ENCODE assay signal across 22 cellular contexts in genomic region chr2:48528431-48528830, GRCh38. TPM values are rescaled to one million over a fixed set of nuclear protein-coding genes. Genes with fewer than 3 reads are reported as not detected.
DNase-seq lines count a peak whose midpoint lies in the region; ATAC-seq and TF ChIP-seq lines count a peak whose summit lies in the region.
"Had no signal": no experiment of that assay in that cellular context is flagged by ENCODE, and none has a peak within 500 bp of the region (broad histone marks: within the 10 kb centered on the region; RNA-seq: fewer than 3 reads in every experiment).

No MANE protein-coding gene starts in this region.

- peaks cover 9 to 25% (median 16%) of the 10 kb centered on the region in 3 donors for H3K4me1 Mint-ChIP-seq in CD8-positive, alpha-beta memory T cell
- H3K4me1 Mint-ChIP-seq in WTC11 = peaks cover 33% of the 10 kb centered on the region

- CTCF ChIA-PET in CD8-positive, alpha-beta memory T cell (lab: Charles Lee) = interaction anchor here (0.9 kb wide), 1 partner anchor 14 kb away, joined by 3 read pairs; no protein-coding TSS in a partner anchor
- CTCF ChIA-PET in WTC11 (lab: Charles Lee) = interaction anchor here (0.6 to 1.0 kb wide), 2 partner anchors 15 to 60 kb away, joined by 3 read pairs; no protein-coding TSS in a partner anchor

- no peak overlapping the region for H3K4me2 ChIP-seq in mesendoderm (ENCODE audit: low read length)

- H3K27me3 ChIP-seq in CD8-positive, alpha-beta memory T cell (ENCODE audit: insufficient read depth, low read length, poor library complexity, severe bottlenecking) = no peaks in the 10 kb centered on the region
- H3K27me3 ChIP-seq in mesendoderm (ENCODE audit: insufficient read depth, low read length, poor library complexity) (no peaks in the 10 kb centered on the region), skeletal muscle tissue (ENCODE audit: control insufficient read depth in 3 of 3, insufficient read depth in 3 of 3, low read length in 3 of 3) (peaks cover 5 to 17% (median 9%) of the 10 kb centered on the region in 3 donors)
- H3K27me3 ChIP-seq: BE2C, foreskin keratinocyte, suprapubic skin had no signal

- no peak overlapping the region for H2BK120ac ChIP-seq in mesendoderm (ENCODE audit: low read depth, low read length)

- peaks cover 7% of the 10 kb centered on the region for H3K4me1 ChIP-seq in CD8-positive, alpha-beta memory T cell (ENCODE audit: insufficient read depth, low read length)
- peaks cover 6% of the 10 kb centered on the region for H3K4me1 ChIP-seq in mesendoderm (ENCODE audit: control insufficient read depth, low read depth, low read length)
- peaks cover 8 to 13% (median 12%) of the 10 kb centered on the region in 3 donors for H3K4me1 ChIP-seq in skeletal muscle tissue (ENCODE audit: control insufficient read depth in 3 of 3, insufficient read depth in 3 of 3, low read length in 3 of 3)
- H3K4me1 ChIP-seq: BE2C, foreskin keratinocyte had no signal

- ATAC-seq in WTC11 (no peak), GM19452 (IDR thresholded peaks at IDR 0.05; ENCODE audit: unreplicated experiment) (no peak)
- ATAC-seq: foreskin keratinocyte had no signal

- no peak overlapping the region for H3K23ac ChIP-seq in mesendoderm (ENCODE audit: low read length)

- H3K9ac ChIP-seq in mesendoderm (ENCODE audit: low read length) (no peak overlapping the region), skeletal muscle tissue (ENCODE audit: low read depth in 1 of 3, low read length in 3 of 3) (no peak overlapping the region)
- H3K9ac ChIP-seq: parathyroid adenoma had no signal

- H3K9me3 ChIP-seq in CD8-positive, alpha-beta memory T cell (ENCODE audit: low read length) = no peaks in the 10 kb centered on the region
- H3K9me3 ChIP-seq in skeletal muscle tissue (ENCODE audit: control insufficient read depth in 3 of 3, low read length in 3 of 3) = no peaks in the 10 kb centered on the region
- H3K9me3 ChIP-seq: BE2C, suprapubic skin had no signal

- no peak overlapping the region for H3K27ac ChIP-seq in CD8-positive, alpha-beta memory T cell (ENCODE audit: low read depth, low read length)
- no peak overlapping the region for H3K27ac ChIP-seq in mesendoderm (ENCODE audit: low read depth, low read length)
- peak overlapping the region; percentile 60 for H3K27ac ChIP-seq in skeletal muscle tissue (ENCODE audit: low read depth, low read length)
- no peak overlapping the region for H3K27ac ChIP-seq in substantia nigra (ENCODE audit: low read depth, low read length, poor library complexity, severe bottlenecking)
- H3K27ac ChIP-seq: foreskin keratinocyte, suprapubic skin had no signal

- no peak overlapping the region for H3K18ac ChIP-seq in mesendoderm (ENCODE audit: low read length)

- no peak overlapping the region for H3K4ac ChIP-seq in mesendoderm (ENCODE audit: low read depth, low read length)

- no peak overlapping the region for H3K4me3 ChIP-seq in CD8-positive, alpha-beta memory T cell (ENCODE audit: low read length)
- H3K4me3 ChIP-seq in mesendoderm (ENCODE audit: low read length) = no peak overlapping the region
- no peak overlapping the region for H3K4me3 ChIP-seq in skeletal muscle tissue (ENCODE audit: low read length in 3 of 3)
- H3K4me3 ChIP-seq: suprapubic skin had no signal

- H3K36me3 Mint-ChIP-seq in CD8-positive, alpha-beta memory T cell = peaks cover 0 to 9% (median 5%) of the 10 kb centered on the region in 3 donors
- H3K36me3 Mint-ChIP-seq in WTC11 = peaks cover 5% of the 10 kb centered on the region

- H3K79me2 ChIP-seq in mesendoderm (ENCODE audit: control insufficient read depth, insufficient read depth, low read length) = no peaks in the 10 kb centered on the region
- H3K79me2 ChIP-seq: parathyroid adenoma had no signal

- no CpG with 5 or more reads among the region's 5 CpGs for WGBS in mesendoderm (ENCODE audit: extremely low coverage, insufficient coverage, low lambda C conversion rate)

- H3K27me3 Mint-ChIP-seq in CD8-positive, alpha-beta memory T cell = no peaks in the 10 kb centered on the region
- H3K27me3 Mint-ChIP-seq in WTC11 (ENCODE audit: low read depth) = no peaks in the 10 kb centered on the region

- H2BK5ac ChIP-seq in mesendoderm (ENCODE audit: low read length) = no peak overlapping the region

- DNase-seq in CD8-positive, alpha-beta memory T cell = no peak
- DNase-seq in WTC11 (ENCODE audit: low spot score) (no peak), mesendoderm (no peak), HUDEP-2 (lab: John Stamatoyannopoulos, UW; ENCODE audit: unreplicated experiment in 76 of 76) (no peak), cerebellar cortex (ENCODE audit: low spot score) (no peak), substantia nigra (lab: John Stamatoyannopoulos, UW) (no peak)
- DNase-seq: activated CD4-positive, CD25-positive, alpha-beta regulatory T cell treated with anti-CD3 and anti-CD28 coated beads, Interleukin-2, amount 50 U/mL, for 72 hours; activated CD8-positive, alpha-beta memory T cell treated with anti-CD3 and anti-CD28 coated beads, Interleukin-2, amount 50 U/mL, for 4 hours; BE2C; DMS153; foreskin keratinocyte; HFFc6; NCI-H1417; NCI-H748 treated with DMSO at 0.1 percent for 48 hours; OCI-M1; SIG-M5; small intestine; stimulated activated CD4-positive, alpha-beta T cell treated with anti-CD3 and anti-CD28 coated beads, Interleukin-4, amount 100 ng/mL, for 24 hours had no signal

- no peaks in the 10 kb centered on the region for H3K79me1 ChIP-seq in mesendoderm (ENCODE audit: low read length)

- POLR2A ChIA-PET in CD8-positive, alpha-beta memory T cell (lab: Charles Lee) = no interaction called here
- POLR2A ChIA-PET in WTC11 (lab: Charles Lee) = no interaction called here

- H3K27ac Mint-ChIP-seq in CD8-positive, alpha-beta memory T cell = peak overlapping the region in 2 of 8 donors; percentile 58 to 92
- no peak overlapping the region for H3K27ac Mint-ChIP-seq in WTC11
- H3K27ac Mint-ChIP-seq: HFFc6 had no signal

- H4K5ac ChIP-seq in mesendoderm (ENCODE audit: low read length) = no peak overlapping the region

- H3K56ac ChIP-seq in mesendoderm (ENCODE audit: low read length) = no peak overlapping the region

- H2AK5ac ChIP-seq in mesendoderm (ENCODE audit: low read length) = no peak overlapping the region

- H4K8ac ChIP-seq in mesendoderm (ENCODE audit: low read depth, low read length) = no peak overlapping the region

- H3K36me3 ChIP-seq in CD8-positive, alpha-beta memory T cell (ENCODE audit: insufficient read depth, low read length) = no peaks in the 10 kb centered on the region
- H3K36me3 ChIP-seq in mesendoderm (ENCODE audit: control insufficient read depth, insufficient read depth, low read length) (no peaks in the 10 kb centered on the region), skeletal muscle tissue (ENCODE audit: control insufficient read depth in 3 of 3, insufficient read depth in 3 of 3, low read length in 3 of 3) (no peaks in the 10 kb centered on the region)
- H3K36me3 ChIP-seq: BE2C, suprapubic skin had no signal

- peak overlapping the region in 4 of 7 donors; percentile 38 to 65 (median 55) for H3K4me3 Mint-ChIP-seq in CD8-positive, alpha-beta memory T cell
- peak overlapping the region; percentile 84; the same call in 1 of the 2 replicates for H3K4me3 Mint-ChIP-seq in WTC11
- H3K4me3 Mint-ChIP-seq: HFFc6 had no signal

- H3K9me3 Mint-ChIP-seq in CD8-positive, alpha-beta memory T cell = no peaks in the 10 kb centered on the region
- H3K9me3 Mint-ChIP-seq in WTC11 = no peaks in the 10 kb centered on the region
- H3K9me3 Mint-ChIP-seq: HFFc6 had no signal

- peak overlapping the region; percentile 3 for H2BK15ac ChIP-seq in mesendoderm (replicated peaks; ENCODE audit: low read depth)

- TF ChIP-seq CTCF in WTC11 (IDR thresholded peaks at IDR 0.05) = no peak

TF ChIP-seq in WTC11, 78 proteins besides CTCF, POLR2A, EP300 and RAD21:
- no peak for TF ChIP-seq ZNF396 (CRISPR knock-in tag; IDR thresholded peaks at IDR 0.05; ENCODE audit: borderline replicate concordance)
- no peak for TF ChIP-seq ATF1 (CRISPR knock-in tag; IDR thresholded peaks at IDR 0.05)

RNA-seq across cellular contexts. Expression of gene STON1, which starts 1.5 kb away (rescaled TPM):
- total RNA-seq in CD8-positive, alpha-beta memory T cell = 1 to 10 TPM in 1 of 2 experiments, under 1 TPM in 1; 0.89 to 1.4 TPM
- 0.28 TPM for polyA plus RNA-seq in CD8-positive, alpha-beta memory T cell
- total RNA-seq in WTC11 (2021) (11.0 to 13.5 TPM (median 13.4 TPM) in 3 replicates), skeletal muscle tissue (13.0 TPM)
- polyA plus RNA-seq in mesendoderm (2013, experiment 1 of 2) = 1.1 TPM
- polyA plus RNA-seq in mesendoderm (2013, experiment 2 of 2) = 1.1 TPM
